8 cellular contexts compared by ENCODE assay signal in the genomic region with DNA sequence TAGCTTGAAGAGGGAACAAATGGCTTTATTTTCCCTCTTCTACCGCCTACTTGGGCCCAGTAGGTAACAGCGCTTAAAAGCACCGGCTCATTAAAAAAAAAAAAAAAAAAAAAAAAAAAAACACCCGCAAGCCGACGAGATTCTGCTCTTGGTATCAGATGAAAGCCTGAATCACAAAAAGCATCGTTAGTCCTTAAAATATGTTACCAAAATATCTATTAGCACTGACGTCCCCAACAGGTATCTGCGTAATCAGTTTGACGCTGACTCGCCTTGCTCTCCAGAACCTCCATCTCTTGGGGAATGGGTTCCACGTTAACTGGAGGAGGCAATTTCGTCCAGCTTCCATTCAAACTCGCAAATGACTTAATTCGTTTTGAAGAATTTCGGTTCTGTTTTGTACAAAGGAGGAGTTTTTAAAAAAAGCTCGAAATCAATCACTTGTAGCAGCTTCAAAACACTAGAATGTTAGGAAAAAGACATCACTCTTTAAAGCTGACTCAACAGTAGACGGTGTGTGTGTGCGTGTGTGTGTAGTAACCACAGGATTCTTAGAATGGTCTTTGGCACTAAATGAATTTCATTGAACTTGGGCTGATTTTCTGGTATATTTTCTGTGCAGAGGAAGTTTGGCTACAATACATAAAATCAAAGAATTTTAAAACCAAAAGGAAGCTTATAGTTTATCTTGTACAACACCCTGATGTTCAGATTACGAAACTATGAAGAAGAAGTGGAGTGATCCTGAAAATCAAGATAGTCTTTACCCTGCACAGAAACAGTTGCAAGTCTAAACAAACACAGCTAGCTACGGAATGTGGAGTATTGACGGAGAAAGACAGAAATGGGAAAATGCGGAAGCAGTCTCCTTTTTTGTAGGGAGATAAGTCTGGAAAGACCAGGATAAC. TPM values are rescaled to one million over a fixed set of nuclear protein-coding genes. Genes with fewer than 3 reads are reported as not detected.
DNase-seq lines count a peak whose midpoint lies in the region; ATAC-seq and TF ChIP-seq lines count a peak whose summit lies in the region.

No MANE protein-coding gene starts in this region.

- no peak for TF ChIP-seq POLR2A in erythroblast (IDR thresholded peaks at IDR 0.05; ENCODE audit: low read length)

- peak; percentile 21 for DNase-seq in AG20443 (ENCODE audit: low spot score)
- DNase-seq in NCI-H2227 treated with DMSO at 0.1 percent for 48 hours (lab: John Stamatoyannopoulos, UW) = peak; percentile 92
- peak; percentile 45 for DNase-seq in activated CD8-positive, alpha-beta memory T cell treated with anti-CD3 and anti-CD28 coated beads, Interleukin-2, amount 50 U/mL, for 1 hour (ENCODE audit: extremely low read depth)
- DNase-seq in erythroblast (lab: John Stamatoyannopoulos, UW) = peak; percentile 29 to 40
- DNase-seq in natural killer cell treated with Interleukin-12 subunit alpha and Interleukin-12 subunit beta and Interleukin-15 and Interleukin-18, amount 100 ng/mL, for 72 hours (ENCODE audit: low spot score) = no peak

- no peaks in the 10 kb centered on the region for H3K9me3 Mint-ChIP-seq in natural killer cell treated with Interleukin-12 subunit alpha and Interleukin-12 subunit beta and Interleukin-15 and Interleukin-18, amount 100 ng/mL, for 72 hours

- no peak overlapping the region for H3K27ac ChIP-seq in thymus (ENCODE audit: low read depth)

- H3K4me1 Mint-ChIP-seq in natural killer cell treated with Interleukin-12 subunit alpha and Interleukin-12 subunit beta and Interleukin-15 and Interleukin-18, amount 100 ng/mL, for 72 hours (ENCODE audit: low read depth in 2 of 2) = peaks cover 23 to 40% of the 10 kb centered on the region in 2 donors

- H3K36me3 ChIP-seq in thymus (ENCODE audit: control insufficient read depth, insufficient read depth) = no peaks in the 10 kb centered on the region

- H3K27me3 Mint-ChIP-seq in natural killer cell treated with Interleukin-12 subunit alpha and Interleukin-12 subunit beta and Interleukin-15 and Interleukin-18, amount 100 ng/mL, for 72 hours = peaks cover 0 to 3% of the 10 kb centered on the region in 2 donors

- no peaks in the 10 kb centered on the region for H3K9me3 ChIP-seq in thymus (ENCODE audit: control insufficient read depth)

- no peaks in the 10 kb centered on the region for H3K27me3 ChIP-seq in thymus (ENCODE audit: control insufficient read depth, insufficient read depth)

- H3K27ac Mint-ChIP-seq in natural killer cell treated with Interleukin-12 subunit alpha and Interleukin-12 subunit beta and Interleukin-15 and Interleukin-18, amount 100 ng/mL, for 72 hours = peak overlapping the region; percentile 84 to 87

- H3K36me3 Mint-ChIP-seq in natural killer cell treated with Interleukin-12 subunit alpha and Interleukin-12 subunit beta and Interleukin-15 and Interleukin-18, amount 100 ng/mL, for 72 hours = peaks cover 14% of the 10 kb centered on the region

- H3K4me1 ChIP-seq in thymus (ENCODE audit: control insufficient read depth, insufficient read depth, low read length) = peaks cover 8% of the 10 kb centered on the region

- ATAC-seq in GM18909 (IDR thresholded peaks at IDR 0.05; ENCODE audit: poor library complexity, unreplicated experiment) (peak; percentile 2), HG03520 (IDR thresholded peaks at IDR 0.05; ENCODE audit: unreplicated experiment) (no peak)
- ATAC-seq in natural killer cell treated with Interleukin-12 subunit alpha and Interleukin-12 subunit beta and Interleukin-15 and Interleukin-18, amount 100 ng/mL, for 72 hours = peak; percentile 41 to 72

- 16% methylated on average over 23 of the region's 23 CpGs for WGBS in thymus

- peak overlapping the region; percentile 80 for H3K4me3 ChIP-seq in thymus (ENCODE audit: low read length)

- H3K4me3 Mint-ChIP-seq in natural killer cell treated with Interleukin-12 subunit alpha and Interleukin-12 subunit beta and Interleukin-15 and Interleukin-18, amount 100 ng/mL, for 72 hours = peak overlapping the region; percentile 96

RNA-seq across cellular contexts. Expression of a gene that starts 1.1 kb away (rescaled TPM):
- 10 to 100 TPM; 11.6 to 65.0 TPM for total RNA-seq in natural killer cell treated with Interleukin-12 subunit alpha and Interleukin-12 subunit beta and Interleukin-15 and Interleukin-18, amount 100 ng/mL, for 72 hours
- polyA plus RNA-seq in thymus = 3.1 TPM
